20 cellular contexts compared by ENCODE assay signal in the genomic region with DNA sequence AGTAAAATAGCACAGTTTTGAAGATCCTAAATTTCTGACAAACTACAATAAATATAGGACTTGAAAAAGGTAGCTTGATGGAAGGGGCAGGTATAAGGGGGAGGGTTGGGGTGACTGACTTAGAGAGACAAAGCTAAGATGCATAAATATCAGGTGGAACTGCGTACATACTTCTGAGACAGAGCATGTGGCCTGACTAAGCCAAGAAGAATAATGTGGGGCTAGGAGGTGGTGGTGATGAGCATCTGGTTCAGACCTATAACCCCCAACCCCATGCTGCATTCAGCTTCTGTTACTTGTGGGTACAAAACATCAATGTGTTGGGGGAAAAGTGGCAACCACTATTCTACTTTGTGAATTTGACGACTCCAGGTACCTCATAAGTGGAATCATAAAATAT.
"Had no signal": no experiment of that assay in that cellular context is flagged by ENCODE, and none has a peak within 500 bp of the region (broad histone marks: within the 10 kb centered on the region; RNA-seq: fewer than 3 reads in every experiment).

No MANE protein-coding gene starts in this region.

- H3K27ac ChIP-seq: esophagus squamous epithelium, heart right ventricle, upper lobe of left lung, WERI-Rb-1 had no signal

- H3K27me3 ChIP-seq: esophagus squamous epithelium, heart right ventricle, upper lobe of left lung had no signal

- H3K36me3 ChIP-seq: esophagus squamous epithelium, heart right ventricle, upper lobe of left lung, WERI-Rb-1 had no signal

- H3K27ac Mint-ChIP-seq: activated CD4-positive, alpha-beta T cell treated with anti-CD3 and anti-CD28 coated beads for 36 hours; activated naive CD4-positive, alpha-beta T cell treated with anti-CD3 and anti-CD28 coated beads for 36 hours; memory B cell; stimulated activated naive CD8-positive, alpha-beta T cell treated with anti-CD3 and anti-CD28 coated beads, Interleukin-15, amount 100 ng/mL, for 72 hours had no signal

- ATAC-seq: activated CD4-positive, alpha-beta T cell treated with anti-CD3 and anti-CD28 coated beads for 36 hours; activated T-cell treated with anti-CD3 and anti-CD28 coated beads, Interleukin-2, amount 50 U/mL, for 4 hours; heart right ventricle; mucosa of descending colon; sciatic nerve; stimulated activated naive CD8-positive, alpha-beta T cell treated with anti-CD3 and anti-CD28 coated beads, Interleukin-15, amount 100 ng/mL, for 72 hours had no signal

- H3K27me3 Mint-ChIP-seq: activated CD4-positive, alpha-beta T cell treated with anti-CD3 and anti-CD28 coated beads for 36 hours; memory B cell; naive B cell; stimulated activated naive CD8-positive, alpha-beta T cell treated with anti-CD3 and anti-CD28 coated beads, Interleukin-15, amount 100 ng/mL, for 72 hours had no signal

- H3K9me3 Mint-ChIP-seq: activated T-cell treated with anti-CD3 and anti-CD28 coated beads, Interleukin-2, amount 50 U/mL, for 4 hours had no signal

- DNase-seq: activated CD4-positive, alpha-beta T cell treated with anti-CD3 and anti-CD28 coated beads for 36 hours; activated CD4-positive, alpha-beta T cell treated with anti-CD3 and anti-CD28 coated beads, Interleukin-2, amount 50 U/mL, for 48 hours; activated CD8-positive, alpha-beta memory T cell treated with anti-CD3 and anti-CD28 coated beads, Interleukin-2, amount 50 U/mL, for 4 hours; activated naive CD4-positive, alpha-beta T cell treated with anti-CD3 and anti-CD28 coated beads for 36 hours; activated T-cell treated with anti-CD3 and anti-CD28 coated beads, Interleukin-2, amount 50 U/mL, for 4 hours; amniotic stem cell; dermis blood vessel endothelial cell; effector memory CD4-positive, alpha-beta T cell; esophagus squamous epithelium; heart right ventricle; mucosa of descending colon; naive B cell; stimulated activated CD4-positive, alpha-beta T cell treated with anti-CD3 and anti-CD28 coated beads, Interleukin-4, amount 100 ng/mL, for 1 hour; stimulated activated naive CD8-positive, alpha-beta T cell treated with anti-CD3 and anti-CD28 coated beads, Interleukin-15, amount 100 ng/mL, for 72 hours; SW 1271; upper lobe of left lung; WERI-Rb-1 had no signal

- H3K4me3 Mint-ChIP-seq: activated CD4-positive, alpha-beta T cell treated with anti-CD3 and anti-CD28 coated beads for 36 hours; activated naive CD4-positive, alpha-beta T cell treated with anti-CD3 and anti-CD28 coated beads for 36 hours; activated T-cell treated with anti-CD3 and anti-CD28 coated beads, Interleukin-2, amount 50 U/mL, for 4 hours; memory B cell; stimulated activated naive CD8-positive, alpha-beta T cell treated with anti-CD3 and anti-CD28 coated beads, Interleukin-15, amount 100 ng/mL, for 72 hours had no signal

- H3K4me3 ChIP-seq: esophagus squamous epithelium, heart right ventricle, mucosa of descending colon, smooth muscle cell, upper lobe of left lung had no signal

- H3K4me2 ChIP-seq: smooth muscle cell had no signal

- H3K9me3 ChIP-seq: esophagus squamous epithelium, mucosa of descending colon, upper lobe of left lung had no signal
